Comparison of ENCODE assay signal across 33 cellular contexts in the genomic region with DNA sequence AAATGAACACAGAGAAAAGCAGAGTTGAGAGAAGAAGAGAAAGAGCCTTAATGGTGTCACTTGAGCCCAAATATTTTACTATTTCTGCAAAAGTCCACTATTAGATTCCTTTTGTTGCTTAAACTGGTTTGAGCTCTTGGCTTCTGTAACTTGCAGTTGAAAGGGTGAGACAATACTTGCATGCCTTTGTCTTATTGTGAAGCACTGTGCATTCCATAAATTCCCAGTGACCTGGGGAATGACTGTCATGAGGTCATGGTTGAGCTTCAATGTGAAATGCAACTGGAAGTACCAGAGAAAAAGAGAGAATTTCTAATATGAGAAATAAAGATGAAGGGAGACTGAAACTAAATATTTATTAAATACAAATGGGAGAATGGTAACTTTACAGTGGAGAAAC.
"Had no signal": no experiment of that assay in that cellular context is flagged by ENCODE, and none has a peak within 500 bp of the region (broad histone marks: within the 10 kb centered on the region; RNA-seq: fewer than 3 reads in every experiment).

No MANE protein-coding gene starts in this region.

- H3K9me3 ChIP-seq: ascending aorta, body of pancreas, breast epithelium, MG63 had no signal

- H3K27me3 ChIP-seq: ascending aorta, body of pancreas, breast epithelium had no signal

- H3K27ac Mint-ChIP-seq: activated CD4-positive, alpha-beta T cell treated with anti-CD3 and anti-CD28 coated beads for 36 hours; activated CD4-positive, alpha-beta T cell treated with anti-CD3 and anti-CD28 coated beads, Interleukin-2, amount 10 ng/mL, durations not matched to agents 7 days and 5 days; activated CD8-positive, alpha-beta T cell treated with anti-CD3 and anti-CD28 coated beads, Interleukin-2, amount 10 ng/mL, durations not matched to agents 7 days and 5 days; activated naive CD4-positive, alpha-beta T cell treated with anti-CD3 and anti-CD28 coated beads, Interleukin-2, amount 50 U/mL, for 24 hours; activated naive CD8-positive, alpha-beta T cell treated with anti-CD3 and anti-CD28 coated beads, Interleukin-2, amount 10 ng/mL, durations not matched to agents 7 days and 5 days; activated T-cell treated with anti-CD3 and anti-CD28 coated beads, Interleukin-2, amount 50 U/mL, for 24 hours; activated T-helper 2 cell treated with anti-CD3 and anti-CD28 coated beads, Interferon-gamma antibody, Interleukin-2, Interleukin-4, amounts not matched to agents 10 μg/mL and 5 μg/mL and 100 μg/mL, durations not matched to agents 14 hours and 24 hours and 36 hours; WTC11 had no signal

- H3K27me3 Mint-ChIP-seq: activated CD4-positive, alpha-beta T cell treated with anti-CD3 and anti-CD28 coated beads for 36 hours; activated CD4-positive, alpha-beta T cell treated with anti-CD3 and anti-CD28 coated beads, Interleukin-2, amount 10 ng/mL, durations not matched to agents 7 days and 5 days; activated naive CD4-positive, alpha-beta T cell treated with anti-CD3 and anti-CD28 coated beads, Interleukin-2, amount 50 U/mL, for 24 hours; activated naive CD8-positive, alpha-beta T cell treated with anti-CD3 and anti-CD28 coated beads, Interleukin-2, amount 10 ng/mL, durations not matched to agents 7 days and 5 days; activated T-cell treated with anti-CD3 and anti-CD28 coated beads, Interleukin-2, amount 50 U/mL, for 24 hours had no signal

- H3K4me3 ChIP-seq: ascending aorta, body of pancreas, breast epithelium, MG63 had no signal

- H3K9me3 Mint-ChIP-seq: activated CD4-positive, alpha-beta T cell treated with anti-CD3 and anti-CD28 coated beads, Interleukin-2, amount 10 ng/mL, durations not matched to agents 7 days and 5 days; activated naive CD8-positive, alpha-beta T cell treated with anti-CD3 and anti-CD28 coated beads, Interleukin-2, amount 10 ng/mL, durations not matched to agents 7 days and 5 days; activated T-helper 2 cell treated with anti-CD3 and anti-CD28 coated beads, Interferon-gamma antibody, Interleukin-2, Interleukin-4, amounts not matched to agents 10 μg/mL and 5 μg/mL and 100 μg/mL, durations not matched to agents 14 hours and 24 hours and 36 hours had no signal

- H3K36me3 ChIP-seq: ascending aorta, breast epithelium, MG63 had no signal

- H3K27ac ChIP-seq: ascending aorta, body of pancreas, breast epithelium had no signal

- H3K4me3 Mint-ChIP-seq: activated CD4-positive, alpha-beta T cell treated with anti-CD3 and anti-CD28 coated beads for 36 hours; activated CD4-positive, alpha-beta T cell treated with anti-CD3 and anti-CD28 coated beads, Interleukin-2, amount 10 ng/mL, durations not matched to agents 7 days and 5 days; activated CD8-positive, alpha-beta T cell treated with anti-CD3 and anti-CD28 coated beads, Interleukin-2, amount 10 ng/mL, durations not matched to agents 7 days and 5 days; activated naive CD4-positive, alpha-beta T cell treated with anti-CD3 and anti-CD28 coated beads, Interleukin-2, amount 50 U/mL, for 24 hours; activated naive CD8-positive, alpha-beta T cell treated with anti-CD3 and anti-CD28 coated beads, Interleukin-2, amount 10 ng/mL, durations not matched to agents 7 days and 5 days; activated T-cell treated with anti-CD3 and anti-CD28 coated beads, Interleukin-2, amount 50 U/mL, for 24 hours; WTC11 had no signal

- H3K4me1 ChIP-seq: ascending aorta, body of pancreas, breast epithelium had no signal

- FAIRE-seq: TTC549 had no signal

- DNase-seq: activated CD4-positive, alpha-beta T cell treated with anti-CD3 and anti-CD28 coated beads for 36 hours; activated CD4-positive, alpha-beta T cell treated with anti-CD3 and anti-CD28 coated beads, Interleukin-2, amount 10 ng/mL, durations not matched to agents 7 days and 5 days; activated CD4-positive, alpha-beta T cell treated with anti-CD3 and anti-CD28 coated beads, Interleukin-2, amount 50 U/mL, for 48 hours; activated CD8-positive, alpha-beta T cell treated with anti-CD3 and anti-CD28 coated beads, Interleukin-2, amount 10 ng/mL, durations not matched to agents 7 days and 5 days; activated gamma-delta T cell; activated naive CD4-positive, alpha-beta T cell treated with Interleukin-2 at 50 U/mL for 16 hours; activated naive CD8-positive, alpha-beta T cell treated with anti-CD3 and anti-CD28 coated beads, Interleukin-2, amount 10 ng/mL, durations not matched to agents 7 days and 5 days; activated T-cell treated with anti-CD3 and anti-CD28 coated beads, Interleukin-2, amount 50 U/mL, for 24 hours; amygdala; body of pancreas; caudate nucleus; cerebellar nuclear complex; Kasumi-1; KG1; MG63; NCI-H1048; NCI-H1105 treated with DMSO at 0.1 percent for 48 hours; NCI-H1436; NCI-H1694; NCI-H2029; NCI-H345; NCI-H526; NCI-H748 treated with DMSO at 0.1 percent for 48 hours; NK-92 treated with Interleukin-12 subunit alpha and Interleukin-12 subunit beta, amount 100 ng/mL, for 24 hours; OCI-M1; Right ventricle myocardium superior had no signal

- H3K4me1 Mint-ChIP-seq: activated CD4-positive, alpha-beta T cell treated with anti-CD3 and anti-CD28 coated beads for 36 hours; activated CD4-positive, alpha-beta T cell treated with anti-CD3 and anti-CD28 coated beads, Interleukin-2, amount 10 ng/mL, durations not matched to agents 7 days and 5 days; activated naive CD4-positive, alpha-beta T cell treated with anti-CD3 and anti-CD28 coated beads, Interleukin-2, amount 50 U/mL, for 24 hours; activated naive CD8-positive, alpha-beta T cell treated with anti-CD3 and anti-CD28 coated beads, Interleukin-2, amount 10 ng/mL, durations not matched to agents 7 days and 5 days had no signal

- ATAC-seq: activated CD4-positive, alpha-beta T cell treated with anti-CD3 and anti-CD28 coated beads for 36 hours; activated CD4-positive, CD25-positive, alpha-beta regulatory T cell treated with anti-CD3 and anti-CD28 coated beads, Interleukin-2, amount 50 U/mL, for 24 hours; activated CD8-positive, alpha-beta T cell treated with anti-CD3 and anti-CD28 coated beads, Interleukin-2, amount 10 ng/mL, durations not matched to agents 7 days and 5 days; body of pancreas; WTC11 had no signal

- H3K36me3 Mint-ChIP-seq: activated naive CD4-positive, alpha-beta T cell treated with anti-CD3 and anti-CD28 coated beads, Interleukin-2, amount 50 U/mL, for 24 hours; activated naive CD8-positive, alpha-beta T cell treated with anti-CD3 and anti-CD28 coated beads, Interleukin-2, amount 10 ng/mL, durations not matched to agents 7 days and 5 days had no signal
